Comparison of ENCODE assay signal across 11 cellular contexts in the genomic region with DNA sequence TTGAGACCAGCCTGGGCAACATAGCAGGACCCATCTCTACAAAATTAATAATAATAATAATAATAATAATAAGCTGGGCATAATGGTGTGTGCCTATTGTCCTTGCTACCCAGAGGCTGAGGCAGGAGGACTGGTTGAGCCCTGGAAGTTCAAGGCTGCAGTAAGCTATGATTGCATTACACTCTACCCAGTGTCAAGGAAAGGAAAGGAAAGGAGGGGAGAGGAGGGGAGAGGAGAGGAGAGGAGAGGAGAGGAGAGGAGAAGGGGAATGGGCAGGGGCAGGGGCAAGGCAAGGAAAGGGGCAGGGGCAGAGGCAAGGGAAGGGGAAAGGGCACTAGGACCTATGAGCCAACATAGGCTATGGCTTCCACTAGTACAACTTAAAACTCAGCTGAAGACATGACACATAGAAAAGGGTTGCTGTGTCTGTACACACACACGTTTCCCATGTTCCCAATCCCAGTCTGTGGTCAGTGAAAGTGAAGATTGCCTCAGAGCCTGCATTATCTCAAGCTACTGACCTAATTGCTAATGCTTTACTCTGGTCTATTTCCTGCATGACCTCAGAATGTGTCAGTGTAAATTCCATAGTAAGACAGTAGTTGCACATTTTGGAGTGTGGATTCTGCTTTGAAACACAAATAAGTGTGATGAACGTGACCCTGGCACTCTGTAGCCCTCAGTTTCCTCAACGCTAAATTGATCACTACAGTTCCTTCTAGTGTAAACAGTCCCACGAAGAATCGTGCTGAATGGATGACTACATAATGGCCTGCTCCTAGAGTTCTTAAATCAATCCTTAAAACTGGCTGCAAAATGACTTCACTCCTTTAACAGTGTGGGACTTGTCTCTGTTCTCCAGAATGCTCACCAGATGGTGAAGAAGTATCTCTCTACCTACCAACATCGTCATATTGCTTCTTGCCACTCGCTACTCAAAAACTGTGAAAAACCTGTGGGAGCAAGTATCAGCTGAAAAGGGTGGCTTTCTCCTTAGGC.
DNase-seq lines count a peak whose midpoint lies in the region; ATAC-seq and TF ChIP-seq lines count a peak whose summit lies in the region.
"Had no signal": no experiment of that assay in that cellular context is flagged by ENCODE, and none has a peak within 500 bp of the region (broad histone marks: within the 10 kb centered on the region; RNA-seq: fewer than 3 reads in every experiment).

No MANE protein-coding gene starts in this region.

- no peaks in the 10 kb centered on the region for H3K27me3 Mint-ChIP-seq in type B pancreatic cell
- peaks cover 11% of the 10 kb centered on the region for H3K27me3 Mint-ChIP-seq in activated naive CD4-positive, alpha-beta T cell treated with anti-CD3 and anti-CD28 coated beads, Interleukin-2, amount 10 ng/mL, durations not matched to agents 7 days and 5 days
- no peaks in the 10 kb centered on the region for H3K27me3 Mint-ChIP-seq in activated T-cell treated with anti-CD3 and anti-CD28 coated beads, Interleukin-2, amount 50 U/mL, for 24 hours
- H3K27me3 Mint-ChIP-seq: IgD-negative memory B cell had no signal

- TF ChIP-seq CTCF in cardiac fibroblast (IDR thresholded peaks at IDR 0.05; ENCODE audit: low read depth, low read length) (no peak), type B pancreatic cell (conservative IDR thresholded peaks at IDR 0.05) (no peak)

- no peaks in the 10 kb centered on the region for H3K36me3 Mint-ChIP-seq in type B pancreatic cell
- H3K36me3 Mint-ChIP-seq in activated naive CD4-positive, alpha-beta T cell treated with anti-CD3 and anti-CD28 coated beads, Interleukin-2, amount 10 ng/mL, durations not matched to agents 7 days and 5 days = no peaks in the 10 kb centered on the region
- H3K36me3 Mint-ChIP-seq in activated T-cell treated with anti-CD3 and anti-CD28 coated beads, Interleukin-2, amount 50 U/mL, for 24 hours (ENCODE audit: low read depth) = no peaks in the 10 kb centered on the region

- no peaks in the 10 kb centered on the region for H3K9me3 Mint-ChIP-seq in type B pancreatic cell
- H3K9me3 Mint-ChIP-seq in activated naive CD4-positive, alpha-beta T cell treated with anti-CD3 and anti-CD28 coated beads, Interleukin-2, amount 10 ng/mL, durations not matched to agents 7 days and 5 days = no peaks in the 10 kb centered on the region
- no peaks in the 10 kb centered on the region for H3K9me3 Mint-ChIP-seq in activated T-cell treated with anti-CD3 and anti-CD28 coated beads, Interleukin-2, amount 50 U/mL, for 24 hours
- H3K9me3 Mint-ChIP-seq: IgD-negative memory B cell had no signal

- H3K4me1 Mint-ChIP-seq in type B pancreatic cell (ENCODE audit: unreplicated experiment) = peaks cover 26% of the 10 kb centered on the region
- H3K4me1 Mint-ChIP-seq in activated naive CD4-positive, alpha-beta T cell treated with anti-CD3 and anti-CD28 coated beads, Interleukin-2, amount 10 ng/mL, durations not matched to agents 7 days and 5 days = no peaks in the 10 kb centered on the region
- no peaks in the 10 kb centered on the region for H3K4me1 Mint-ChIP-seq in activated T-cell treated with anti-CD3 and anti-CD28 coated beads, Interleukin-2, amount 50 U/mL, for 24 hours (ENCODE audit: low read depth)
- H3K4me1 Mint-ChIP-seq: IgD-negative memory B cell had no signal

- H3K27ac Mint-ChIP-seq in type B pancreatic cell = peak overlapping the region; percentile 65
- H3K27ac Mint-ChIP-seq in activated naive CD4-positive, alpha-beta T cell treated with anti-CD3 and anti-CD28 coated beads, Interleukin-2, amount 10 ng/mL, durations not matched to agents 7 days and 5 days = no peak overlapping the region
- H3K27ac Mint-ChIP-seq in activated T-cell treated with anti-CD3 and anti-CD28 coated beads, Interleukin-2, amount 50 U/mL, for 24 hours = no peak overlapping the region
- H3K27ac Mint-ChIP-seq: IgD-negative memory B cell had no signal

- CTCF ChIA-PET in activated naive CD4-positive, alpha-beta T cell treated with anti-CD3 and anti-CD28 coated beads, Interleukin-2, amount 10 ng/mL, durations not matched to agents 7 days and 5 days (lab: Charles Lee) = interaction anchor here (1.0 kb wide), 1 partner anchor 14 kb away, joined by 3 read pairs; no protein-coding TSS in a partner anchor

- no peak overlapping the region for H3K4me3 Mint-ChIP-seq in type B pancreatic cell
- H3K4me3 Mint-ChIP-seq in activated naive CD4-positive, alpha-beta T cell treated with anti-CD3 and anti-CD28 coated beads, Interleukin-2, amount 10 ng/mL, durations not matched to agents 7 days and 5 days = no peak overlapping the region
- H3K4me3 Mint-ChIP-seq in activated T-cell treated with anti-CD3 and anti-CD28 coated beads, Interleukin-2, amount 50 U/mL, for 24 hours = no peak overlapping the region
- H3K4me3 Mint-ChIP-seq: IgD-negative memory B cell had no signal

- DNase-seq in HT1080 (ENCODE audit: low read depth) = peak; percentile 95
- DNase-seq in cardiac fibroblast (ENCODE audit: low read depth in 2 of 2) = peak; percentile 97 to 99
- DNase-seq in kidney tubule cell (ENCODE audit: low spot score) = peak; percentile 97
- DNase-seq in type B pancreatic cell (ENCODE audit: extremely low spot score, unreplicated experiment) = no peak
- no peak for DNase-seq in activated naive CD4-positive, alpha-beta T cell treated with anti-CD3 and anti-CD28 coated beads, Interleukin-2, amount 10 ng/mL, durations not matched to agents 7 days and 5 days
- DNase-seq in activated T-cell treated with anti-CD3 and anti-CD28 coated beads, Interleukin-2, amount 50 U/mL, for 24 hours = no peak
- DNase-seq: activated CD4-positive, alpha-beta T cell treated with anti-CD3 and anti-CD28 coated beads for 4 hours; kidney had no signal

- no peak overlapping the region for H3K4me3 ChIP-seq in cardiac fibroblast (replicated peaks in 1 of 2; ENCODE audit: low read depth in 2 of 2, low read length in 2 of 2)

- ATAC-seq in GM21786 (IDR thresholded peaks at IDR 0.05; ENCODE audit: unreplicated experiment) (no peak), HG02840 (IDR thresholded peaks at IDR 0.05; ENCODE audit: low FRiP score, unreplicated experiment) (no peak)

Comparison
In these comparisons a context has a peak if more than half of its experiments do, and no peak if none do; other contexts are left out.
1. DNase-seq: peak in HT1080 (single experiment), cardiac fibroblast (2 of 2) and kidney tubule cell (single experiment); none in type B pancreatic cell (single experiment), activated naive CD4-positive, alpha-beta T cell treated with anti-CD3 and anti-CD28 coated beads, Interleukin-2, amount 10 ng/mL, durations not matched to agents 7 days and 5 days (single experiment) and activated T-cell treated with anti-CD3 and anti-CD28 coated beads, Interleukin-2, amount 50 U/mL, for 24 hours (single experiment).